ENCODE assay signal across 14 cellular contexts in genomic region chr2:86275384-86275799, GRCh38.
DNase-seq lines count a peak whose midpoint lies in the region; ATAC-seq and TF ChIP-seq lines count a peak whose summit lies in the region.
"Had no signal": no experiment of that assay in that cellular context is flagged by ENCODE, and none has a peak within 500 bp of the region (broad histone marks: within the 10 kb centered on the region; RNA-seq: fewer than 3 reads in every experiment).

No MANE protein-coding gene starts in this region.

- peak overlapping the region in 1 of 2 donors; percentile 48 for H3K9ac ChIP-seq in colonic mucosa (ENCODE audit: low read depth in 2 of 2, low read length in 2 of 2)
- no peak overlapping the region for H3K9ac ChIP-seq in stomach smooth muscle (ENCODE audit: low read length in 2 of 2)

- H3K4me1 ChIP-seq in colonic mucosa (peaks cover 4% of the 10 kb centered on the region), stomach smooth muscle (ENCODE audit: control insufficient read depth, insufficient read depth, low read length) (peaks cover 34% of the 10 kb centered on the region)
- H3K4me1 ChIP-seq: prostate gland had no signal

- ATAC-seq in HG02678 (IDR thresholded peaks at IDR 0.05; ENCODE audit: unreplicated experiment) (peak; percentile 39), GM21423 (IDR thresholded peaks at IDR 0.05; ENCODE audit: unreplicated experiment) (no peak)
- ATAC-seq: CD8-positive, alpha-beta T cell; esophagus mucosa had no signal

- no peaks in the 10 kb centered on the region for H3K27me3 ChIP-seq in colonic mucosa
- H3K27me3 ChIP-seq in stomach smooth muscle (ENCODE audit: control insufficient read depth in 1 of 2, insufficient read depth in 2 of 2, low read length in 2 of 2) = no peaks in the 10 kb centered on the region

- peaks cover 8% of the 10 kb centered on the region for H3K4me1 Mint-ChIP-seq in activated naive CD8-positive, alpha-beta T cell (ENCODE audit: low read depth)
- H3K4me1 Mint-ChIP-seq in activated naive CD8-positive, alpha-beta T cell treated with anti-CD3 and anti-CD28 coated beads for 36 hours = peaks cover 16% of the 10 kb centered on the region

- H3K4me3 Mint-ChIP-seq in activated naive CD8-positive, alpha-beta T cell = no peak overlapping the region
- no peak overlapping the region for H3K4me3 Mint-ChIP-seq in activated naive CD8-positive, alpha-beta T cell treated with anti-CD3 and anti-CD28 coated beads for 36 hours
- H3K4me3 Mint-ChIP-seq: CD8-positive, alpha-beta T cell; nephron had no signal

- peaks cover 14% of the 10 kb centered on the region for H3K36me3 Mint-ChIP-seq in activated naive CD8-positive, alpha-beta T cell
- H3K36me3 Mint-ChIP-seq in activated naive CD8-positive, alpha-beta T cell treated with anti-CD3 and anti-CD28 coated beads for 36 hours = peaks cover 13% of the 10 kb centered on the region

- no peak for TF ChIP-seq CTCF in colonic mucosa (IDR thresholded peaks at IDR 0.05)

- H3K27ac Mint-ChIP-seq in activated naive CD8-positive, alpha-beta T cell = peak overlapping the region; percentile 7
- H3K27ac Mint-ChIP-seq in activated naive CD8-positive, alpha-beta T cell treated with anti-CD3 and anti-CD28 coated beads for 36 hours = no peak overlapping the region
- H3K27ac Mint-ChIP-seq: CD8-positive, alpha-beta T cell had no signal

- DNase-seq in activated naive CD8-positive, alpha-beta T cell treated with anti-CD3 and anti-CD28 coated beads for 36 hours = no peak
- peak; percentile 55 for DNase-seq in colonic mucosa
- DNase-seq in NCI-H1105 treated with DMSO at 0.1 percent for 48 hours (lab: John Stamatoyannopoulos, UW) = no peak
- DNase-seq in activated naive CD4-positive, alpha-beta T cell (lab: John Stamatoyannopoulos, UW) = no peak
- DNase-seq: CD8-positive, alpha-beta T cell; islet precursor cell; NCI-H146 had no signal

- H3K9me3 Mint-ChIP-seq in activated naive CD8-positive, alpha-beta T cell (ENCODE audit: low read depth) = peaks cover 7% of the 10 kb centered on the region
- peaks cover 21% of the 10 kb centered on the region for H3K9me3 Mint-ChIP-seq in activated naive CD8-positive, alpha-beta T cell treated with anti-CD3 and anti-CD28 coated beads for 36 hours

- H3K9me3 ChIP-seq in colonic mucosa (no peaks in the 10 kb centered on the region), stomach smooth muscle (ENCODE audit: control insufficient read depth in 2 of 2, low read length in 2 of 2) (peaks cover 0 to 10% of the 10 kb centered on the region in 2 donors)
- H3K9me3 ChIP-seq: prostate gland had no signal

- H3K36me3 ChIP-seq in colonic mucosa (no peaks in the 10 kb centered on the region), stomach smooth muscle (ENCODE audit: control insufficient read depth in 2 of 2, insufficient read depth in 2 of 2, low read length in 2 of 2) (peaks cover 3 to 9% of the 10 kb centered on the region in 2 donors)
- H3K36me3 ChIP-seq: prostate gland had no signal

- H3K4me3 ChIP-seq in colonic mucosa (no peak overlapping the region), stomach smooth muscle (ENCODE audit: low read length in 2 of 2) (no peak overlapping the region)
- H3K4me3 ChIP-seq: prostate gland had no signal

- intact Hi-C loops in colonic mucosa (cut with DNase I) = no loop called here

- peaks cover 7% of the 10 kb centered on the region for H3K27me3 Mint-ChIP-seq in activated naive CD8-positive, alpha-beta T cell
- H3K27me3 Mint-ChIP-seq in activated naive CD8-positive, alpha-beta T cell treated with anti-CD3 and anti-CD28 coated beads for 36 hours = no peaks in the 10 kb centered on the region

- H3K27ac ChIP-seq in colonic mucosa (peak overlapping the region; percentile 58), stomach smooth muscle (ENCODE audit: low read length) (peak overlapping the region; percentile 37)
- H3K27ac ChIP-seq: prostate gland had no signal
